Comparison of ENCODE assay signal across 10 cellular contexts in the genomic region with DNA sequence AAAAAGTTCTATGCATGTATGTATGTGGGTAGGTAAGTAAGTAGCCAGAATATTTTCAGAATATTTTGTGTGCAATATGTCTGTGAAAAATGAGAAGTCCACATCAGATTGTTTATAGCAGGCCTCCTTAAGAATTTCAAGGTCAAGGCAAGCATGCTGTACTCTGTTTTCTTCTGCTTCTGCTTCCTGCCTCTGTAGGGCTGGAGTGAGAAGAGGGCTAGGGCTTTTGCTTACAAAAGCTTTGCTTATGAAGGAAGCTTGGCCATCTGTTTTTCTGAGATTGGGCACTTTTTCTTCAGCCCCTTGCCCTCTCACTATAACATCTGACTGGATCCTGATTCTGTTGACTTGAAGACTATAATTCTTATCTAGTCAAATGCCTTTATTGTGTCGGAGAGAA.
"Had no signal": no experiment of that assay in that cellular context is flagged by ENCODE, and none has a peak within 500 bp of the region (broad histone marks: within the 10 kb centered on the region; RNA-seq: fewer than 3 reads in every experiment).

No MANE protein-coding gene starts in this region.

- H3K27me3 ChIP-seq: neutrophil had no signal

- DNase-seq: activated CD4-positive, alpha-beta T cell treated with anti-CD3 and anti-CD28 coated beads, Interleukin-2, amount 50 U/mL, for 1 hour; activated effector memory CD4-positive, alpha-beta T cell treated with anti-CD3 and anti-CD28 coated beads, Interleukin-2, amount 50 U/mL, for 16 hours; anterior cingulate cortex; left cardiac atrium; naive thymus-derived CD8-positive, alpha-beta T cell; stimulated activated CD4-positive, alpha-beta T cell treated with anti-CD3 and anti-CD28 coated beads, Interleukin-2, amount 100 ng/mL, for 48 hours; stimulated activated naive CD4-positive, alpha-beta T cell treated with Interleukin-2 at 50 U/mL for 16 hours had no signal

- ATAC-seq: activated naive CD4-positive, alpha-beta T cell treated with anti-CD3 and anti-CD28 coated beads, Interleukin-2, amount 50 U/mL, for 72 hours; left cardiac atrium; naive thymus-derived CD8-positive, alpha-beta T cell; sciatic nerve had no signal

- H3K9me3 ChIP-seq: neutrophil had no signal

- H3K36me3 ChIP-seq: neutrophil had no signal

- H3K27ac ChIP-seq: neutrophil had no signal
